In genomic region chr1:87292684-87293493, GRCh38 we compare ENCODE assay signal across 8 cellular contexts. TPM values are rescaled to one million over a fixed set of nuclear protein-coding genes. Genes with fewer than 3 reads are reported as not detected.
DNase-seq lines count a peak whose midpoint lies in the region; ATAC-seq and TF ChIP-seq lines count a peak whose summit lies in the region.

No MANE protein-coding gene starts in this region.

- H3K27ac ChIP-seq in RWPE2 (ENCODE audit: poor library complexity, severe bottlenecking): no peak overlapping the region

- DNase-seq in AG09319 (ENCODE audit: extremely low read depth, low read depth) (peak; percentile 22), LHCN-M2 (ENCODE audit: low read depth) (peak; percentile 52), RWPE2 (ENCODE audit: low spot score) (no peak), glomerular endothelial cell (ENCODE audit: extremely low read depth, low read depth, low spot score) (peak; percentile 51), pulmonary artery endothelial cell (ENCODE audit: low read depth, low spot score) (peak; percentile 20), GOT3 (lab: John Stamatoyannopoulos, UW) (no peak)
- peak; percentile 7 for DNase-seq in activated effector memory CD4-positive, alpha-beta T cell treated with Interleukin-2 at 50 U/mL for 16 hours

- ATAC-seq in GM19035 (IDR thresholded peaks at IDR 0.05; ENCODE audit: unreplicated experiment) (peak; percentile 73), RWPE2 (ENCODE audit: low read depth) (peak; percentile 60; the same call in 2 of the 3 replicates)

- H3K4me1 ChIP-seq in RWPE2 (ENCODE audit: insufficient read depth, poor library complexity, severe bottlenecking): no peaks in the 10 kb centered on the region

- no peaks in the 10 kb centered on the region for H3K9me3 ChIP-seq in RWPE2 (ENCODE audit: severe bottlenecking)

- peak; percentile 70 for TF ChIP-seq CTCF in AG09319 (IDR thresholded peaks at IDR 0.05; ENCODE audit: low read depth, low read length)
- peak; percentile 85 for TF ChIP-seq CTCF in RWPE2 (IDR thresholded peaks at IDR 0.05; ENCODE audit: poor library complexity, severe bottlenecking)

- H3K36me3 ChIP-seq in RWPE2 (ENCODE audit: low read depth): no peaks in the 10 kb centered on the region

- H3K4me3 ChIP-seq in RWPE2 (ENCODE audit: severe bottlenecking): no peak overlapping the region

- no peaks in the 10 kb centered on the region for H3K27me3 ChIP-seq in RWPE2 (ENCODE audit: insufficient read depth, poor library complexity, severe bottlenecking)

RNA-seq across cellular contexts. Expression of gene LMO4, which starts 35.8 kb away (rescaled TPM):
- total RNA-seq in LHCN-M2 (2014; rRNA removed) (13.4 and 15.8 TPM in 2 replicates), glomerular endothelial cell (17.1 and 17.6 TPM in 2 replicates), pulmonary artery endothelial cell (26.6 and 32.3 TPM in 2 replicates)
- 12.2 TPM for polyA plus RNA-seq in LHCN-M2 (2012)

Comparison
In these comparisons a context has a peak if more than half of its experiments do, and no peak if none do; other contexts are left out.
1. DNase-seq: peak in AG09319 (single experiment), LHCN-M2 (single experiment), activated effector memory CD4-positive, alpha-beta T cell treated with Interleukin-2 at 50 U/mL for 16 hours (single experiment), glomerular endothelial cell (single experiment) and pulmonary artery endothelial cell (single experiment); none in RWPE2 (single experiment) and GOT3 (single experiment).